12 cellular contexts compared by ENCODE assay signal in genomic region chr1:167207940-167208623, GRCh38. TPM values are rescaled to one million over a fixed set of nuclear protein-coding genes. Genes with fewer than 3 reads are reported as not detected.
DNase-seq lines count a peak whose midpoint lies in the region; ATAC-seq and TF ChIP-seq lines count a peak whose summit lies in the region.
"Had no signal": no experiment of that assay in that cellular context is flagged by ENCODE, and none has a peak within 500 bp of the region (broad histone marks: within the 10 kb centered on the region; RNA-seq: fewer than 3 reads in every experiment).

No MANE protein-coding gene starts in this region.

- H3K4me1 ChIP-seq in foreskin keratinocyte = no peaks in the 10 kb centered on the region

- no peak overlapping the region for H3K27ac ChIP-seq in foreskin keratinocyte

- H3K4me3 ChIP-seq in GM12864 (ENCODE audit: low read depth, low read length) = no peak overlapping the region
- no peak overlapping the region for H3K4me3 ChIP-seq in WI38 (ENCODE audit: low read depth, low read length)

- DNase-seq in AG09319 (ENCODE audit: extremely low read depth, low read depth) (no peak), GM12864 (ENCODE audit: low read depth) (no peak), foreskin keratinocyte (no peak), HuH-7.5 (ENCODE audit: low spot score) (no peak)
- DNase-seq: activated gamma-delta T cell treated with Interleukin-2 at 50 U/mL for 16 hours; effector CD8-positive, alpha-beta T cell; NCI-H1694 treated with DMSO at 0.1 percent for 48 hours had no signal

- TF ChIP-seq CTCF in AG09319 (IDR thresholded peaks at IDR 0.05; ENCODE audit: low read depth, low read length) (peak; percentile 14), GM12864 (IDR thresholded peaks at IDR 0.05; ENCODE audit: low read depth, low read length, missing control alignments) (peak; percentile 8), WI38 (IDR thresholded peaks at IDR 0.05; ENCODE audit: low read depth, low read length) (0 out of 2 replicates have a peak, but pooled peaks have one; percentile 17), foreskin keratinocyte (conservative IDR thresholded peaks at IDR 0.05) (peak; percentile 26)

- ATAC-seq in foreskin keratinocyte (no peak), GM21576 (IDR thresholded peaks at IDR 0.05; ENCODE audit: unreplicated experiment) (no peak), GM18505 (IDR thresholded peaks at IDR 0.05; ENCODE audit: unreplicated experiment) (no peak), HG03469 (IDR thresholded peaks at IDR 0.05; ENCODE audit: unreplicated experiment) (no peak)
- ATAC-seq: sciatic nerve had no signal

- no peaks in the 10 kb centered on the region for H3K27me3 ChIP-seq in foreskin keratinocyte

- no peak for TF ChIP-seq POLR2A in GM18505 (IDR thresholded peaks at IDR 0.05; ENCODE audit: borderline replicate concordance, extremely low read depth, insufficient read depth, insufficient read length)

RNA-seq across cellular contexts. Expression of gene POU2F1, which starts 12.6 kb away (rescaled TPM):
- 7.4 and 7.8 TPM in 2 replicates for total RNA-seq in foreskin keratinocyte
- 2.4 and 2.5 TPM in 2 replicates for polyA plus RNA-seq in foreskin keratinocyte
